6 cellular contexts compared by ENCODE assay signal in genomic region chr16:78488461-78488860, GRCh38.
"Had no signal": no experiment of that assay in that cellular context is flagged by ENCODE, and none has a peak within 500 bp of the region (broad histone marks: within the 10 kb centered on the region; RNA-seq: fewer than 3 reads in every experiment).

No MANE protein-coding gene starts in this region.

- DNase-seq: GM23248, GOT3, H7, HFFc6 had no signal

- H3K9me3 ChIP-seq: HAP-1 had no signal

- H3K27ac ChIP-seq: GM23248, HL-60 had no signal

- H3K9ac ChIP-seq: GM23248 had no signal

- H2AFZ ChIP-seq: GM23248 had no signal

- H3K36me3 ChIP-seq: HAP-1 had no signal

- H3K4me3 ChIP-seq: GM23248, HAP-1 had no signal

- H3K4me1 ChIP-seq: HAP-1 had no signal
